In genomic region chr14:103094406-103095209, GRCh38 we compare ENCODE assay signal across 18 cellular contexts. TPM values are rescaled to one million over a fixed set of nuclear protein-coding genes. Genes with fewer than 3 reads are reported as not detected.
DNase-seq lines count a peak whose midpoint lies in the region; ATAC-seq, FAIRE-seq and TF ChIP-seq lines count a peak whose summit lies in the region.
"Had no signal": no experiment of that assay in that cellular context is flagged by ENCODE, and none has a peak within 500 bp of the region (broad histone marks: within the 10 kb centered on the region; RNA-seq: fewer than 3 reads in every experiment).

Gene EXOC3L4, plus strand, starts transcription at chr14:103094725. Its CDS starts 5,495 bp downstream, at chr14:103100220.

- WGBS in GM12878 (ENCODE audit: insufficient coverage, insufficient replicate concordance, low lambda C conversion rate, missing lambda C conversion rate): 58% methylated on average over 23 of the region's 23 CpGs
- WGBS in prostate gland: 77% methylated on average over 23 of the region's 23 CpGs

- POLR2A ChIA-PET in GM12878 (lab: Charles Lee): no interaction called here

- no TSS peak for BruUV-seq in GM12878 (replicated peaks; lab: Mats Ljungman, UMichigan)

- H3K4me1 ChIP-seq in ACC112 (ENCODE audit: control insufficient read depth, insufficient read depth, low read length, unreplicated experiment) (peaks cover 7% of the 10 kb centered on the region), GM12878 (ENCODE audit: control insufficient read depth, insufficient read depth, low read length) (peaks cover 13% of the 10 kb centered on the region), prostate gland (replicated peaks) (no peaks in the 10 kb centered on the region)
- H3K4me1 ChIP-seq: psoas muscle had no signal

- no peak within 1 kb of the TSS; the same call in 1 of the 2 replicates for H3K4me2 ChIP-seq in GM12878 (ENCODE audit: control insufficient read depth, insufficient read depth)

- TF ChIP-seq RAD21 in GM12878 (IDR thresholded peaks at IDR 0.05; ENCODE audit: insufficient read depth, low read depth, low read length): no peak

- CTCF ChIA-PET in GM12878 (lab: Yijun Ruan, JAX): interaction anchor here (0.8 to 3.2 kb wide), 4 partner anchors 11 to 46 kb away, joined by 3 to 37 read pairs (median 6); no protein-coding TSS in a partner anchor

- H3K27me3 Mint-ChIP-seq in immature natural killer cell (ENCODE audit: low read depth in 3 of 3): peaks cover 0 to 9% (median 3%) of the 10 kb centered on the region in 3 donors

- H3K36me3 ChIP-seq in ACC112 (ENCODE audit: insufficient read depth, low read length) (no peaks in the 10 kb centered on the region), GM12878 (ENCODE audit: control insufficient read depth in 2 of 2, insufficient read depth in 2 of 2, low read length in 1 of 2) (no peaks in the 10 kb centered on the region), prostate gland (no peaks in the 10 kb centered on the region)

- ATAC-seq in GM12878: no peak
- no peak for ATAC-seq in HG03095 (IDR thresholded peaks at IDR 0.05; ENCODE audit: unreplicated experiment)
- ATAC-seq: psoas muscle had no signal

- no peak within 1 kb of the TSS for H3K4me3 Mint-ChIP-seq in immature natural killer cell

- in situ Hi-C loops in GM12878 (cut with MboI): no loop called here

- TF ChIP-seq CTCF in GM12878 (IDR thresholded peaks at IDR 0.05 in 2 of 3, conservative IDR thresholded peaks at IDR 0.05 in 1 of 3; ENCODE audit: control insufficient read depth in 2 of 3, extremely low read depth in 1 of 3, insufficient read depth in 1 of 3, low read depth in 3 of 3, low read length in 3 of 3): no peak
- no peak for TF ChIP-seq CTCF in prostate gland (IDR thresholded peaks at IDR 0.05)

- RAD21 ChIA-PET in GM12878 (lab: Charles Lee; ENCODE audit: unreplicated experiment): interaction anchor here (0.7 to 2.7 kb wide), 2 partner anchors 11 to 12 kb away, joined by 3 to 17 read pairs; no protein-coding TSS in a partner anchor

- no peak for DNase-seq in GM12878 (ENCODE audit: low read depth, low spot score)
- DNase-seq in kidney tubule cell (ENCODE audit: low spot score): peak; percentile 42
- no peak for DNase-seq in prostate gland (ENCODE audit: low spot score)
- DNase-seq in NCI-H2196 treated with DMSO at 0.1 percent for 48 hours (lab: John Stamatoyannopoulos, UW; ENCODE audit: unreplicated experiment): no peak
- DNase-seq in immature natural killer cell: no peak
- DNase-seq in RPMI8226: no peak
- DNase-seq: activated naive CD4-positive, alpha-beta T cell treated with anti-CD3 and anti-CD28 coated beads, Interleukin-2, amount 50 U/mL, for 16 hours; DMS79 treated with DMSO at 0.1 percent for 48 hours; kidney glomerular epithelial cell; NCI-H510A treated with DMSO at 0.1 percent for 48 hours; psoas muscle; T-helper 9 cell had no signal

- FAIRE-seq in GM12878 (lab: Jason Lieb, UNC): no peak
- FAIRE-seq: GM12891, GM19239, H54 had no signal

- H3K27ac Mint-ChIP-seq in immature natural killer cell: peak within 1 kb of the TSS in 1 of 6 donors; percentile 7

- no peaks in the 10 kb centered on the region for H4K20me1 ChIP-seq in GM12878 (ENCODE audit: control insufficient read depth, insufficient read depth)

- H2AFZ ChIP-seq in ACC112 (ENCODE audit: low read length, unreplicated experiment) (peak within 1 kb of the TSS; percentile 42), GM12878 (ENCODE audit: control insufficient read depth, low read depth, low read length) (no peak within 1 kb of the TSS)

- no peak within 1 kb of the TSS for H3K9ac ChIP-seq in GM12878 (ENCODE audit: control insufficient read depth, insufficient read depth, low read length)

- H3K36me3 Mint-ChIP-seq in immature natural killer cell: no peaks in the 10 kb centered on the region

- intact Hi-C loops in GM12878 (cut with micrococcal nuclease; ENCODE audit: unreplicated experiment) (no loop called here), prostate gland (cut with DNase I) (no loop called here)

- H3K79me2 ChIP-seq in ACC112 (ENCODE audit: control insufficient read depth, insufficient read depth, low read length, unreplicated experiment) (no peaks in the 10 kb centered on the region), GM12878 (ENCODE audit: control insufficient read depth, insufficient read depth, low read length) (no peaks in the 10 kb centered on the region)

- H3K9me3 ChIP-seq in GM12878 (replicated peaks; ENCODE audit: control insufficient read depth, insufficient read depth, low read length) (no peaks in the 10 kb centered on the region), prostate gland (no peaks in the 10 kb centered on the region)

- TF ChIP-seq EP300 in GM12878 (IDR thresholded peaks at IDR 0.05; ENCODE audit: borderline replicate concordance in 1 of 2, control insufficient read depth in 1 of 2, low read depth in 2 of 2, low read length in 2 of 2): no peak

- H3K9me3 Mint-ChIP-seq in immature natural killer cell: no peaks in the 10 kb centered on the region

- SMC1A ChIA-PET in GM12878 (lab: Charles Lee; ENCODE audit: uncharacterized antibody, unreplicated experiment): interaction anchor here (2.0 to 2.4 kb wide), 2 partner anchors 11 to 400 kb away, joined by 8 to 13 read pairs; no protein-coding TSS in a partner anchor

- H3K27ac ChIP-seq in ACC112 (ENCODE audit: low read depth, low read length) (no peak within 1 kb of the TSS), GM12878 (ENCODE audit: control insufficient read depth, insufficient read depth) (no peak within 1 kb of the TSS), prostate gland (peak within 1 kb of the TSS; percentile 22 to 43)
- H3K27ac ChIP-seq: psoas muscle had no signal

- TF ChIP-seq POLR2A in GM12878 (IDR thresholded peaks at IDR 0.05; ENCODE audit: low read depth, low read length) (no peak), prostate gland (IDR thresholded peaks at IDR 0.05) (no peak)

- peaks cover 4 to 5% of the 10 kb centered on the region in 2 donors for H3K4me1 Mint-ChIP-seq in immature natural killer cell

- no peak within 1 kb of the TSS for H3K4me3 ChIP-seq in ACC112 (ENCODE audit: low read depth, low read length)
- no peak within 1 kb of the TSS for H3K4me3 ChIP-seq in GM12878
- no peak within 1 kb of the TSS for H3K4me3 ChIP-seq in prostate gland
- H3K4me3 ChIP-seq: psoas muscle had no signal

- H3K27me3 ChIP-seq in ACC112 (ENCODE audit: insufficient read depth, low read length): no peaks in the 10 kb centered on the region
- no peaks in the 10 kb centered on the region for H3K27me3 ChIP-seq in GM12878 (replicated peaks in 1 of 2; ENCODE audit: control insufficient read depth in 2 of 2, insufficient read depth in 2 of 2, low read length in 1 of 2)
- H3K27me3 ChIP-seq in prostate gland (replicated peaks; ENCODE audit: insufficient read depth): no peaks in the 10 kb centered on the region

TF ChIP-seq in GM12878, 131 proteins besides CTCF, POLR2A, EP300 and RAD21:
- TF ChIP-seq SIX5 (IDR thresholded peaks at IDR 0.05; ENCODE audit: low read depth, low read length, severe bottlenecking) (no peak), SPI1 (IDR thresholded peaks at IDR 0.05; ENCODE audit: borderline replicate concordance, insufficient read depth, low read depth, low read length) (peak; percentile 30; the same call in 1 of the 2 replicates)

RNA-seq across cellular contexts. Expression of gene EXOC3L4, which starts in this region (rescaled TPM):
- not detected in 2 replicates for total RNA-seq in GM12878 (2013; cell fraction: nucleolus; rRNA removed)
- total RNA-seq in GM12878 (2014; rRNA removed): not detected in 2 replicates
- total RNA-seq in GM12878 (2014; rRNA removed; fragmentation: Illumina TruSeq; extraction: Trizol): not detected in 2 replicates
- total RNA-seq in GM12878 (2021): not detected in 2 replicates
- polyA plus RNA-seq in GM12878 (2011; ENCODE audit: low read depth): not detected
- polyA plus RNA-seq in GM12878 (2011; rRNA removed): not detected in 2 replicates
- not detected in 2 replicates for polyA plus RNA-seq in GM12878 (2011; cell fraction: cytosol; rRNA removed)
- 0.15 TPM in 1 of 2 replicates, not detected in the other for polyA plus RNA-seq in GM12878 (2011; cell fraction: nucleus; rRNA removed)
- not detected in 2 replicates for polyA plus RNA-seq in GM12878 (2012)
- not detected in 2 replicates for polyA plus RNA-seq in GM12878 (2014; fragmentation: Illumina TruSeq; extraction: Trizol)
- not detected for polyA plus RNA-seq in GM12878 (2014; fragmentation: Nextera tagmentation; extraction: Ambion mirVana)
- polyA plus RNA-seq in GM12878 (2014; rRNA removed): not detected in 2 replicates
- polyA plus RNA-seq in GM12878 (2016; fragmentation: Nextera tagmentation; extraction: Ambion mirVana): not detected
- polyA minus RNA-seq in GM12878 (2011; rRNA and poly(A)+ RNA removed): not detected in 2 replicates
- not detected in 2 replicates for polyA minus RNA-seq in GM12878 (2011; cell fraction: cytosol; rRNA and poly(A)+ RNA removed)
- polyA minus RNA-seq in GM12878 (2011; cell fraction: nucleus; rRNA and poly(A)+ RNA removed): not detected in 2 replicates
- 1 to 10 TPM in 1 of 2 donors, under 1 TPM in 1; 0.27 to 2.0 TPM for total RNA-seq in prostate gland
- polyA plus RNA-seq in immature natural killer cell: not detected
- total RNA-seq: HT1080 had no signal

Comparison
In these comparisons a context has a peak if more than half of its experiments do, and no peak if none do; other contexts are left out.
1. H3K27ac ChIP-seq: peak in prostate gland (2 of 2); none in ACC112 (single experiment) and GM12878 (single experiment).